10 cellular contexts compared by ENCODE assay signal in genomic region chr15:60901647-60902046, GRCh38.
DNase-seq lines count a peak whose midpoint lies in the region; ATAC-seq and TF ChIP-seq lines count a peak whose summit lies in the region.
"Had no signal": no experiment of that assay in that cellular context is flagged by ENCODE, and none has a peak within 500 bp of the region (broad histone marks: within the 10 kb centered on the region; RNA-seq: fewer than 3 reads in every experiment).

No MANE protein-coding gene starts in this region.

- peak; percentile 77 for ATAC-seq in GM19043 (IDR thresholded peaks at IDR 0.05; ENCODE audit: low read depth, unreplicated experiment)
- peak; percentile 62 for ATAC-seq in HG02642 (IDR thresholded peaks at IDR 0.05; ENCODE audit: poor library complexity, unreplicated experiment)
- peak; percentile 72 for ATAC-seq in HG03469 (IDR thresholded peaks at IDR 0.05; ENCODE audit: unreplicated experiment)

- in situ Hi-C loops in GM13977 (cut with MboI; ENCODE audit: low pct_unique_long_range_greater_than_20kb, low sequenced_read_pairs, unreplicated experiment), result no loop called here

- peak; percentile 63 for DNase-seq in GM13977 (ENCODE audit: low spot score)
- DNase-seq in NCI-H446 treated with DMSO at 0.1 percent for 48 hours (lab: John Stamatoyannopoulos, UW), result no peak
- no peak for DNase-seq in NCI-H2081 treated with DMSO at 0.1 percent for 48 hours (lab: John Stamatoyannopoulos, UW)
- DNase-seq in 8988T, result no peak
- DNase-seq in NCI-H2107 treated with DMSO at 0.1 percent for 48 hours (lab: John Stamatoyannopoulos, UW; ENCODE audit: unreplicated experiment), result no peak
- DNase-seq: H9; stimulated activated CD4-positive, alpha-beta T cell treated with anti-CD3 and anti-CD28 coated beads, Interleukin-4, amount 100 ng/mL, for 1 hour had no signal

- TF ChIP-seq CTCF in GM13977 (IDR thresholded peaks at IDR 0.05; ENCODE audit: extremely low read depth, insufficient read depth, missing control alignments), result no peak
